1 cellular context compared by ENCODE assay signal in genomic region chr6:41683460-41684310, GRCh38.
TF ChIP-seq lines count a peak whose summit lies in the region.

No MANE protein-coding gene starts in this region.

TF ChIP-seq in GM12878, 131 proteins besides CTCF, POLR2A, EP300 and RAD21 (continued from another document):
- TF ChIP-seq HSF1 (IDR thresholded peaks at IDR 0.05; ENCODE audit: low read depth, low read length) (no peak), TCF12 (IDR thresholded peaks at IDR 0.05; ENCODE audit: low read depth, low read length) (no peak), MTA3 (IDR thresholded peaks at IDR 0.05; ENCODE audit: borderline replicate concordance, low read length) (peak; percentile 6; the same call in 1 of the 2 replicates), RELB (IDR thresholded peaks at IDR 0.05; ENCODE audit: low read depth) (no peak), SREBF2 (IDR thresholded peaks at IDR 0.05; ENCODE audit: low read length) (no peak), SIX5 (IDR thresholded peaks at IDR 0.05; ENCODE audit: low read depth, low read length, severe bottlenecking) (no peak), MLLT1 (IDR thresholded peaks at IDR 0.05) (no peak), MYC (IDR thresholded peaks at IDR 0.05; ENCODE audit: insufficient read depth, insufficient read length, insufficient replicate concordance, low read length, severe bottlenecking) (no peak), NFXL1 (IDR thresholded peaks at IDR 0.05; ENCODE audit: borderline replicate concordance) (no peak), USF2 (IDR thresholded peaks at IDR 0.05; ENCODE audit: borderline replicate concordance, low read depth, low read length) (no peak), ETV6 (conservative IDR thresholded peaks at IDR 0.05 in 1 of 2, IDR thresholded peaks at IDR 0.05 in 1 of 2; ENCODE audit: borderline replicate concordance in 1 of 2, low read depth in 1 of 2) (no peak), RB1 (IDR thresholded peaks at IDR 0.05; ENCODE audit: borderline replicate concordance) (no peak), USF1 (IDR thresholded peaks at IDR 0.05; ENCODE audit: borderline replicate concordance, extremely low read length, insufficient read depth, low read depth, low read length) (no peak), JUNB (IDR thresholded peaks at IDR 0.05) (no peak), CEBPZ (IDR thresholded peaks at IDR 0.05; ENCODE audit: low read depth, low read length) (no peak), BRCA1 (IDR thresholded peaks at IDR 0.05; ENCODE audit: low read depth, low read length) (no peak), HDAC6 (IDR thresholded peaks at IDR 0.05; ENCODE audit: unreplicated experiment) (no peak), ZNF592 (IDR thresholded peaks at IDR 0.05) (no peak), BCL3 (IDR thresholded peaks at IDR 0.05; ENCODE audit: borderline replicate concordance, insufficient read depth, low read depth, low read length, poor library complexity, severe bottlenecking) (peak; percentile 38), GATAD2B (conservative IDR thresholded peaks at IDR 0.05; ENCODE audit: low read depth) (peak; percentile 35; the same call in 1 of the 2 replicates), IRF4 (IDR thresholded peaks at IDR 0.05; ENCODE audit: low read depth, low read length) (no peak), ATF3 (IDR thresholded peaks at IDR 0.05; ENCODE audit: borderline replicate concordance, extremely low read depth, low read depth, low read length) (no peak), MAX (IDR thresholded peaks at IDR 0.05; ENCODE audit: low read depth, low read length) (peak; percentile 73), MXI1 (IDR thresholded peaks at IDR 0.05; ENCODE audit: low read depth, low read length) (no peak), SREBF1 (IDR thresholded peaks at IDR 0.05; ENCODE audit: low read length) (no peak), TBL1XR1 (IDR thresholded peaks at IDR 0.05; ENCODE audit: low read depth, low read length) (no peak), PRDM15 (CRISPR knock-in tag; IDR thresholded peaks at IDR 0.05) (no peak), IRF5 (IDR thresholded peaks at IDR 0.05; ENCODE audit: borderline replicate concordance) (no peak)
